In genomic region chr4:11011249-11011648, GRCh38 we compare ENCODE assay signal across 16 cellular contexts.
DNase-seq lines count a peak whose midpoint lies in the region; ATAC-seq and TF ChIP-seq lines count a peak whose summit lies in the region.
"Had no signal": no experiment of that assay in that cellular context is flagged by ENCODE, and none has a peak within 500 bp of the region (broad histone marks: within the 10 kb centered on the region; RNA-seq: fewer than 3 reads in every experiment).

No MANE protein-coding gene starts in this region.

- H3K4me3 ChIP-seq in PC-3 (ENCODE audit: low read length) (no peak overlapping the region), trophoblast cell (ENCODE audit: low read depth, low read length) (no peak overlapping the region), ovary (no peak overlapping the region)

- peak in 2 of 3 experiments; percentile 16 to 71 for DNase-seq in NCI-H1417 (lab: John Stamatoyannopoulos, UW)
- DNase-seq in NCI-H1417 treated with DMSO at 0.1 percent for 48 hours (lab: John Stamatoyannopoulos, UW) = no peak
- peak; percentile 53 for DNase-seq in NCI-H2029 (lab: John Stamatoyannopoulos, UW)
- DNase-seq in PC-3 = peak; percentile 1
- peak; percentile 16 to 63 for DNase-seq in trophoblast cell
- no peak for DNase-seq in activated naive CD4-positive, alpha-beta T cell treated with anti-CD3 and anti-CD28 coated beads, Interleukin-2, amount 50 U/mL, for 16 hours
- no peak for DNase-seq in ovary
- DNase-seq: CD8-positive, alpha-beta T cell; Kasumi-1; NCI-H1105; NCI-H524; NK-92 treated with Interleukin-12 subunit alpha and Interleukin-12 subunit beta, amount 100 ng/mL, for 24 hours; OCI-M1; RPMI8226 had no signal

- H3K9me3 ChIP-seq in PC-3 (ENCODE audit: low read length) (no peaks in the 10 kb centered on the region), trophoblast cell (ENCODE audit: insufficient read depth, low read depth, low read length) (peaks cover 5% of the 10 kb centered on the region), ovary (no peaks in the 10 kb centered on the region)

- no peak overlapping the region for H2BK120ac ChIP-seq in trophoblast cell (ENCODE audit: insufficient read depth, low read length, poor library complexity)

- H3K27ac ChIP-seq in PC-3 (ENCODE audit: low read length) = no peak overlapping the region
- no peak overlapping the region for H3K27ac ChIP-seq in trophoblast cell (ENCODE audit: low read depth, low read length)
- H3K27ac ChIP-seq in ovary = no peak overlapping the region
- H3K27ac ChIP-seq: 22Rv1 had no signal

- H3K9me2 ChIP-seq in PC-3 (replicated peaks; ENCODE audit: low read length) = no peaks in the 10 kb centered on the region

- H3K14ac ChIP-seq in trophoblast cell (ENCODE audit: low read length) = no peak overlapping the region

- no peak overlapping the region for H2BK5ac ChIP-seq in trophoblast cell (ENCODE audit: low read depth, low read length, poor library complexity)

- no peak overlapping the region for H4K12ac ChIP-seq in trophoblast cell (ENCODE audit: low read depth, low read length)

- H2AFZ ChIP-seq in PC-3 (ENCODE audit: low read length) = no peak overlapping the region
- no peak overlapping the region for H2AFZ ChIP-seq in trophoblast cell (ENCODE audit: insufficient read depth, low read length, poor library complexity)

- H3K9ac ChIP-seq in PC-3 (ENCODE audit: low read length) (no peak overlapping the region), trophoblast cell (ENCODE audit: low read length) (no peak overlapping the region)

- no peak for TF ChIP-seq POLR2A in ovary (IDR thresholded peaks at IDR 0.05)

- POLR2A ChIA-PET in PC-3 (lab: Charles Lee; ENCODE audit: unreplicated experiment) = no interaction called here

- CTCF ChIA-PET in PC-3 (lab: Charles Lee) = no interaction called here

- ATAC-seq in PC-3 (no peak), GM21381 (IDR thresholded peaks at IDR 0.05; ENCODE audit: unreplicated experiment) (no peak)
- ATAC-seq: CD8-positive, alpha-beta T cell had no signal

- no peaks in the 10 kb centered on the region for H3K79me2 ChIP-seq in PC-3 (ENCODE audit: low read length)
- no peaks in the 10 kb centered on the region for H3K79me2 ChIP-seq in trophoblast cell (ENCODE audit: control insufficient read depth, insufficient read depth, low read length, poor library complexity)

- no peaks in the 10 kb centered on the region for H3K27me3 ChIP-seq in PC-3 (ENCODE audit: low read length)
- H3K27me3 ChIP-seq in trophoblast cell (ENCODE audit: insufficient read depth, low read length) = no peaks in the 10 kb centered on the region
- no peaks in the 10 kb centered on the region for H3K27me3 ChIP-seq in ovary

- H2AK5ac ChIP-seq in trophoblast cell (ENCODE audit: low read length) = no peak overlapping the region

- H3K4me2 ChIP-seq in PC-3 (ENCODE audit: low read length) (no peak overlapping the region), trophoblast cell (ENCODE audit: low read length) (no peak overlapping the region)

- TF ChIP-seq CTCF in PC-3 (conservative IDR thresholded peaks at IDR 0.05; ENCODE audit: low read depth, low read length) (no peak), ovary (IDR thresholded peaks at IDR 0.05) (no peak)

- intact Hi-C loops in PC-3 (cut with micrococcal nuclease) = no loop called here
- intact Hi-C loops in ovary (cut with DNase I) = no loop called here

- no TSS peak for BruUV-seq in PC-3 (replicated peaks; lab: Mats Ljungman, UMichigan)

- H3K4me1 ChIP-seq in PC-3 (ENCODE audit: insufficient read depth, low read length) = no peaks in the 10 kb centered on the region
- H3K4me1 ChIP-seq in trophoblast cell (ENCODE audit: control insufficient read depth in 1 of 2, insufficient read depth in 2 of 2, low read length in 2 of 2) = no peaks in the 10 kb centered on the region
- H3K4me1 ChIP-seq in ovary (ENCODE audit: insufficient read depth) = no peaks in the 10 kb centered on the region

- H3K79me1 ChIP-seq in trophoblast cell (ENCODE audit: low read length) = no peaks in the 10 kb centered on the region

- H3K23ac ChIP-seq in trophoblast cell (ENCODE audit: low read length) = no peak overlapping the region

- TF ChIP-seq EP300 in ovary (IDR thresholded peaks at IDR 0.05) = no peak

- H3K18ac ChIP-seq in trophoblast cell (ENCODE audit: low read length) = no peak overlapping the region

- no peaks in the 10 kb centered on the region for H3F3A ChIP-seq in PC-3 (ENCODE audit: low read length, unreplicated experiment)

- H3K36me3 ChIP-seq in PC-3 (ENCODE audit: low read depth, low read length) (no peaks in the 10 kb centered on the region), trophoblast cell (ENCODE audit: control insufficient read depth in 1 of 2, insufficient read depth in 2 of 2, low read length in 2 of 2) (no peaks in the 10 kb centered on the region), ovary (no peaks in the 10 kb centered on the region)

- H2BK12ac ChIP-seq in trophoblast cell (ENCODE audit: low read length) = no peak overlapping the region

- H3K4ac ChIP-seq in trophoblast cell (ENCODE audit: low read depth, low read length) = no peak overlapping the region

- H4K20me1 ChIP-seq in PC-3 (ENCODE audit: low read length) = no peaks in the 10 kb centered on the region

- no peak overlapping the region for H4K8ac ChIP-seq in trophoblast cell (ENCODE audit: low read depth, low read length)

- H4K91ac ChIP-seq in trophoblast cell (ENCODE audit: low read depth, low read length) = no peak overlapping the region

- no CpG with 5 or more reads among the region's 3 CpGs for WGBS in trophoblast cell (ENCODE audit: extremely low coverage, insufficient coverage, insufficient read length)
- 43 to 78% (median 51%) methylated on average over 3 of the region's 3 CpGs for WGBS in ovary, 3 donors

Comparison
In these comparisons a context has a peak if more than half of its experiments do, and no peak if none do; other contexts are left out.
1. DNase-seq: peak in NCI-H1417 (2 of 3), NCI-H2029 (single experiment), PC-3 (single experiment) and trophoblast cell (2 of 2); none in NCI-H1417 treated with DMSO at 0.1 percent for 48 hours (single experiment), activated naive CD4-positive, alpha-beta T cell treated with anti-CD3 and anti-CD28 coated beads, Interleukin-2, amount 50 U/mL, for 16 hours (single experiment) and ovary (0 of 5).